Comparison of ENCODE assay signal across 8 cellular contexts in genomic region chr4:8191136-8191747, GRCh38. TPM values are rescaled to one million over a fixed set of nuclear protein-coding genes. Genes with fewer than 3 reads are reported as not detected.
DNase-seq lines count a peak whose midpoint lies in the region; ATAC-seq and TF ChIP-seq lines count a peak whose summit lies in the region.

No MANE protein-coding gene starts in this region.

- ATAC-seq in GM21381 (IDR thresholded peaks at IDR 0.05; ENCODE audit: unreplicated experiment) (peak; percentile 39), GM19397 (IDR thresholded peaks at IDR 0.05; ENCODE audit: unreplicated experiment) (no peak)

- peaks cover 33% of the 10 kb centered on the region for H3K4me1 Mint-ChIP-seq in type B pancreatic cell (ENCODE audit: unreplicated experiment)

- peak; percentile 92 for DNase-seq in MV-4-11 (lab: John Stamatoyannopoulos, UW)
- peak; percentile 94 to 99 for DNase-seq in dermis microvascular lymphatic vessel endothelial cell (ENCODE audit: low read depth in 2 of 2)
- DNase-seq in mucosa of gallbladder (ENCODE audit: low spot score) = peak; percentile 78
- DNase-seq in type B pancreatic cell (ENCODE audit: extremely low spot score, unreplicated experiment) = no peak
- DNase-seq in activated CD8-positive, alpha-beta memory T cell treated with anti-CD3 and anti-CD28 coated beads for 24 hours = no peak
- no peak for DNase-seq in T-helper 1 cell

- H3K27ac Mint-ChIP-seq in type B pancreatic cell = no peak overlapping the region

- TF ChIP-seq CTCF in type B pancreatic cell (conservative IDR thresholded peaks at IDR 0.05) = no peak

- no peaks in the 10 kb centered on the region for H3K36me3 Mint-ChIP-seq in type B pancreatic cell

- no peaks in the 10 kb centered on the region for H3K27me3 Mint-ChIP-seq in type B pancreatic cell

- no peaks in the 10 kb centered on the region for H3K9me3 Mint-ChIP-seq in type B pancreatic cell

- H3K4me3 Mint-ChIP-seq in type B pancreatic cell = no peak overlapping the region

RNA-seq across cellular contexts. Expression of gene SH3TC1, which starts 7.8 kb away (rescaled TPM):
- total RNA-seq in dermis microvascular lymphatic vessel endothelial cell = 82.8 and 147 TPM in 2 replicates
- total RNA-seq in mucosa of gallbladder = 50.9 TPM
- 5.4 and 6.9 TPM in 2 replicates for total RNA-seq in type B pancreatic cell (ENCODE audit: low replicate concordance)

RNA-seq across cellular contexts. Expression of gene ABLIM2, which starts 32.6 kb away (rescaled TPM):
- total RNA-seq in dermis microvascular lymphatic vessel endothelial cell = 2.6 and 2.8 TPM in 2 replicates
- total RNA-seq in mucosa of gallbladder = 11.3 TPM
- 2.6 and 3.4 TPM in 2 replicates for total RNA-seq in type B pancreatic cell (ENCODE audit: low replicate concordance)

Comparison
In these comparisons a context has a peak if more than half of its experiments do, and no peak if none do; other contexts are left out.
1. DNase-seq: peak in MV-4-11 (single experiment), dermis microvascular lymphatic vessel endothelial cell (2 of 2) and mucosa of gallbladder (single experiment); none in type B pancreatic cell (single experiment), activated CD8-positive, alpha-beta memory T cell treated with anti-CD3 and anti-CD28 coated beads for 24 hours (single experiment) and T-helper 1 cell (0 of 5).